In genomic region chr19:40921005-40921897, GRCh38 we compare ENCODE assay signal across 1 cellular context.
TF ChIP-seq lines count a peak whose summit lies in the region.

No MANE protein-coding gene starts in this region.

TF ChIP-seq in K562, 482 proteins besides CTCF, POLR2A, EP300 and RAD21 (continued from another document and continues in another):
- TF ChIP-seq HBP1 (CRISPR knock-in tag; IDR thresholded peaks at IDR 0.05): no peak
- no peak for TF ChIP-seq MEF2D (tag; conservative IDR thresholded peaks at IDR 0.05; ENCODE audit: low read depth)
- TF ChIP-seq ZNF134 (CRISPR knock-in tag; conservative IDR thresholded peaks at IDR 0.05): no peak
- TF ChIP-seq U2AF2 (optimal IDR thresholded peaks at IDR 0.05; ENCODE audit: low read depth, low read length): no peak
- no peak for TF ChIP-seq RERE (CRISPR knock-in tag; IDR thresholded peaks at IDR 0.05; ENCODE audit: borderline replicate concordance)
- TF ChIP-seq ZNF174 (CRISPR knock-in tag; IDR thresholded peaks at IDR 0.05): no peak
- no peak for TF ChIP-seq TAF1 (IDR thresholded peaks at IDR 0.05; ENCODE audit: control insufficient read depth, extremely low read depth, insufficient read depth, low read length, severe bottlenecking)
- TF ChIP-seq, protein P1, sequence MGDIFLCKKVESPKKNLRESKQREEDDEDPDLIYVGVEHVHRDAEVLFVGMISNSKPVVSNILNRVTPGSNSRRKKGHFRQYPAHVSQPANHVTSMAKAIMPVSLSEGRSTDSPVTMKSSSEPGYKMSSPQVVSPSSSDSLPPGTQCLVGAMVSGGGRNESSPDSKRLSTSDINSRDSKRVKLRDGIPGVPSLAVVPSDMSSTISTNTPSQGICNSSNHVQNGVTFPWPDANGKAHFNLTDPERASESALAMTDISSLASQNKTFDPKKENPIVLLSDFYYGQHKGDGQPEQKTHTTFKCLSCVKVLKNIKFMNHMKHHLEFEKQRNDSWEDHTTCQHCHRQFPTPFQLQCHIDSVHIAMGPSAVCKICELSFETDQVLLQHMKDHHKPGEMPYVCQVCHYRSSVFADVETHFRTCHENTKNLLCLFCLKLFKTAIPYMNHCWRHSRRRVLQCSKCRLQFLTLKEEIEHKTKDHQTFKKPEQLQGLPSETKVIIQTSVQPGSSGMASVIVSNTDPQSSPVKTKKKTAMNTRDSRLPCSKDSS (IDR thresholded peaks at IDR 0.05; ENCODE audit: low read depth, partially characterized antibody): no peak
- no peak for TF ChIP-seq PHF8 (IDR thresholded peaks at IDR 0.05; ENCODE audit: borderline replicate concordance, low read length)
- TF ChIP-seq, protein P2, sequence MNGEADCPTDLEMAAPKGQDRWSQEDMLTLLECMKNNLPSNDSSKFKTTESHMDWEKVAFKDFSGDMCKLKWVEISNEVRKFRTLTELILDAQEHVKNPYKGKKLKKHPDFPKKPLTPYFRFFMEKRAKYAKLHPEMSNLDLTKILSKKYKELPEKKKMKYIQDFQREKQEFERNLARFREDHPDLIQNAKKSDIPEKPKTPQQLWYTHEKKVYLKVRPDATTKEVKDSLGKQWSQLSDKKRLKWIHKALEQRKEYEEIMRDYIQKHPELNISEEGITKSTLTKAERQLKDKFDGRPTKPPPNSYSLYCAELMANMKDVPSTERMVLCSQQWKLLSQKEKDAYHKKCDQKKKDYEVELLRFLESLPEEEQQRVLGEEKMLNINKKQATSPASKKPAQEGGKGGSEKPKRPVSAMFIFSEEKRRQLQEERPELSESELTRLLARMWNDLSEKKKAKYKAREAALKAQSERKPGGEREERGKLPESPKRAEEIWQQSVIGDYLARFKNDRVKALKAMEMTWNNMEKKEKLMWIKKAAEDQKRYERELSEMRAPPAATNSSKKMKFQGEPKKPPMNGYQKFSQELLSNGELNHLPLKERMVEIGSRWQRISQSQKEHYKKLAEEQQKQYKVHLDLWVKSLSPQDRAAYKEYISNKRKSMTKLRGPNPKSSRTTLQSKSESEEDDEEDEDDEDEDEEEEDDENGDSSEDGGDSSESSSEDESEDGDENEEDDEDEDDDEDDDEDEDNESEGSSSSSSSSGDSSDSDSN (IDR thresholded peaks at IDR 0.05; ENCODE audit: borderline replicate concordance in 1 of 2, low read depth in 2 of 2, low read length in 2 of 2): no peak
- TF ChIP-seq, protein P3, sequence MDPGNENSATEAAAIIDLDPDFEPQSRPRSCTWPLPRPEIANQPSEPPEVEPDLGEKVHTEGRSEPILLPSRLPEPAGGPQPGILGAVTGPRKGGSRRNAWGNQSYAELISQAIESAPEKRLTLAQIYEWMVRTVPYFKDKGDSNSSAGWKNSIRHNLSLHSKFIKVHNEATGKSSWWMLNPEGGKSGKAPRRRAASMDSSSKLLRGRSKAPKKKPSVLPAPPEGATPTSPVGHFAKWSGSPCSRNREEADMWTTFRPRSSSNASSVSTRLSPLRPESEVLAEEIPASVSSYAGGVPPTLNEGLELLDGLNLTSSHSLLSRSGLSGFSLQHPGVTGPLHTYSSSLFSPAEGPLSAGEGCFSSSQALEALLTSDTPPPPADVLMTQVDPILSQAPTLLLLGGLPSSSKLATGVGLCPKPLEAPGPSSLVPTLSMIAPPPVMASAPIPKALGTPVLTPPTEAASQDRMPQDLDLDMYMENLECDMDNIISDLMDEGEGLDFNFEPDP (CRISPR knock-in tag; IDR thresholded peaks at IDR 0.05): no peak
- no peak for TF ChIP-seq TBL1XR1 (IDR thresholded peaks at IDR 0.05; ENCODE audit: low read length in 2 of 2)
- TF ChIP-seq ZNF143 (CRISPR knock-in tag; IDR thresholded peaks at IDR 0.05): no peak
- TF ChIP-seq GABPB1 (CRISPR knock-in tag; IDR thresholded peaks at IDR 0.05): no peak
- no peak for TF ChIP-seq SRSF1 (IDR thresholded peaks at IDR 0.05; ENCODE audit: low read depth, low read length)
- TF ChIP-seq FOSL1 (tag; conservative IDR thresholded peaks at IDR 0.05): peak; percentile 91
- TF ChIP-seq YBX1 (IDR thresholded peaks at IDR 0.05): no peak
- no peak for TF ChIP-seq TAF7 (tag; IDR thresholded peaks at IDR 0.05)
- no peak for TF ChIP-seq HDAC3 (IDR thresholded peaks at IDR 0.05; ENCODE audit: borderline replicate concordance, partially characterized antibody)
- peak; percentile 19; the same call in 1 of the 2 replicates for TF ChIP-seq CBFA2T2 (conservative IDR thresholded peaks at IDR 0.05)
- no peak for TF ChIP-seq MXD1 (CRISPR knock-in tag; IDR thresholded peaks at IDR 0.05; ENCODE audit: borderline replicate concordance, poor library complexity, severe bottlenecking)
- no peak for TF ChIP-seq GTF2A2 (tag; IDR thresholded peaks at IDR 0.05)
- no peak for TF ChIP-seq MNT (conservative IDR thresholded peaks at IDR 0.05)
- no peak for TF ChIP-seq ZBTB17 (CRISPR knock-in tag; IDR thresholded peaks at IDR 0.05)
- TF ChIP-seq GTF2F1 (IDR thresholded peaks at IDR 0.05; ENCODE audit: low read depth, low read length): no peak
- TF ChIP-seq ELF2 (CRISPR knock-in tag; IDR thresholded peaks at IDR 0.05): no peak
- no peak for TF ChIP-seq ARID3A (IDR thresholded peaks at IDR 0.05; ENCODE audit: borderline replicate concordance, low read depth, low read length)
- TF ChIP-seq, protein P4, sequence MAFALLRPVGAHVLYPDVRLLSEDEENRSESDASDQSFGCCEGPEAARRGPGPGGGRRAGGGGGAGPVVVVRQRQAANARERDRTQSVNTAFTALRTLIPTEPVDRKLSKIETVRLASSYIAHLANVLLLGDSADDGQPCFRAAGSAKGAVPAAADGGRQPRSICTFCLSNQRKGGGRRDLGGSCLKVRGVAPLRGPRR (CRISPR knock-in tag; IDR thresholded peaks at IDR 0.05): no peak
- TF ChIP-seq POLR3A (IDR thresholded peaks at IDR 0.05; ENCODE audit: borderline replicate concordance, extremely low read depth, insufficient read depth, insufficient read length): no peak
- TF ChIP-seq HNRNPUL1 (IDR thresholded peaks at IDR 0.05; ENCODE audit: low read length): no peak
- no peak for TF ChIP-seq SRSF9 (IDR thresholded peaks at IDR 0.05; ENCODE audit: borderline replicate concordance, low read depth, low read length)
- no peak for TF ChIP-seq POLR2B (IDR thresholded peaks at IDR 0.05; ENCODE audit: low read depth, partially characterized antibody)
- TF ChIP-seq MTA3 (IDR thresholded peaks at IDR 0.05; ENCODE audit: borderline replicate concordance): peak; percentile 49; the same call in 1 of the 2 replicates
- peak; percentile 57; the same call in 1 of the 2 replicates for TF ChIP-seq HDAC2 (IDR thresholded peaks at IDR 0.05)
- TF ChIP-seq ZNF592 (IDR thresholded peaks at IDR 0.05): no peak
- no peak for TF ChIP-seq TGIF2 (CRISPR knock-in tag; IDR thresholded peaks at IDR 0.05)
- no peak for TF ChIP-seq ADNP (tag; IDR thresholded peaks at IDR 0.05)
